Comparison of ENCODE assay signal across 25 cellular contexts in genomic region chr1:14743368-14743767, GRCh38.
A peak's percentile ranks its signal among the peaks of the same experiment; 100 is the strongest.
DNase-seq lines count a peak whose midpoint lies in the region; ATAC-seq, FAIRE-seq and TF ChIP-seq lines count a peak whose summit lies in the region.
"Had no signal": no experiment of that assay in that cellular context is flagged by ENCODE, and none has a peak within 500 bp of the region (broad histone marks: within the 10 kb centered on the region; RNA-seq: fewer than 3 reads in every experiment).

No MANE protein-coding gene starts in this region.

- H3K9ac ChIP-seq in IMR-90 (ENCODE audit: low read depth, low read length) (no peak overlapping the region), astrocyte (ENCODE audit: low read length) (no peak overlapping the region)

- no peak overlapping the region for H3K23ac ChIP-seq in IMR-90 (ENCODE audit: low read depth, low read length)

- no peak for TF ChIP-seq RAD21 in IMR-90 (IDR thresholded peaks at IDR 0.05; ENCODE audit: low read length)

- peak overlapping the region; percentile 40; the same call in 1 of the 3 replicates for H2BK15ac ChIP-seq in IMR-90 (ENCODE audit: low read depth, low read length)

- POLR2A ChIA-PET in IMR-90 (lab: Charles Lee; ENCODE audit: unreplicated experiment): no interaction called here

- in situ Hi-C loops in IMR-90 (cut with MboI; ENCODE audit: low sequenced_read_pairs): no loop called here

- peak overlapping the region; percentile 93 for H3K27ac Mint-ChIP-seq in astrocyte (ENCODE audit: unreplicated experiment)
- H3K27ac Mint-ChIP-seq: B cell; CD8-positive, alpha-beta T cell had no signal

- peaks cover 31% of the 10 kb centered on the region for H3K4me1 Mint-ChIP-seq in astrocyte (ENCODE audit: low read depth, unreplicated experiment)

- H2BK20ac ChIP-seq in IMR-90 (ENCODE audit: low read depth, low read length): peak overlapping the region; percentile 65

- no peak overlapping the region; a peak in 1 of 4 replicates for H4K8ac ChIP-seq in IMR-90 (ENCODE audit: low read depth in 2 of 2, low read length in 2 of 2)

- no peak for TF ChIP-seq POLR2A in IMR-90 (IDR thresholded peaks at IDR 0.05; ENCODE audit: low read depth, low read length)

- no CpG with 5 or more reads among the region's 6 CpGs for WGBS in IMR-90 (ENCODE audit: extremely low coverage in 2 of 2, insufficient read length in 1 of 2), 2 experiments

- intact Hi-C loops in IMR-90 (cut with micrococcal nuclease): loop anchor here (10.0 kb wide), 1 partner anchor 281 kb away; no protein-coding TSS in a partner anchor

- H2AFZ ChIP-seq in IMR-90 (replicated peaks; ENCODE audit: low read length, poor library complexity) (no peak overlapping the region), astrocyte (ENCODE audit: low read depth, low read length) (no peak overlapping the region)
- H2AFZ ChIP-seq: GM23338 had no signal

- H3K4ac ChIP-seq in IMR-90 (ENCODE audit: low read depth, low read length): peak overlapping the region; percentile 46; the same call in 1 of the 2 replicates

- H2AK5ac ChIP-seq in IMR-90 (ENCODE audit: low read depth, low read length): peak overlapping the region; percentile 28; the same call in 1 of the 2 replicates

- peaks cover 2% of the 10 kb centered on the region for H3K9me3 Mint-ChIP-seq in astrocyte (ENCODE audit: unreplicated experiment)
- H3K9me3 Mint-ChIP-seq: CD8-positive, alpha-beta T cell; GM23338 had no signal

- no peaks in the 10 kb centered on the region for H3K9me3 ChIP-seq in IMR-90 (ENCODE audit: control insufficient read depth, insufficient read depth, low read length)
- H3K9me3 ChIP-seq in astrocyte (ENCODE audit: insufficient read depth, low read depth, low read length): no peaks in the 10 kb centered on the region

- H3K4me3 ChIP-seq in IMR-90 (ENCODE audit: insufficient read depth, low read depth, low read length) (no peak overlapping the region), astrocyte (ENCODE audit: insufficient read depth, low read depth, low read length) (no peak overlapping the region)
- H3K4me3 ChIP-seq: GM23338 had no signal

- H3K36me3 ChIP-seq in IMR-90 (ENCODE audit: control insufficient read depth, insufficient read depth, low read length) (no peaks in the 10 kb centered on the region), astrocyte (ENCODE audit: insufficient read depth, low read length) (no peaks in the 10 kb centered on the region)

- H3K27ac ChIP-seq in IMR-90 (ENCODE audit: insufficient read depth, low read length): no peak overlapping the region
- no peak overlapping the region for H3K27ac ChIP-seq in astrocyte (ENCODE audit: low read depth, low read length)
- H3K27ac ChIP-seq: HL-60 had no signal

- H3K79me2 ChIP-seq in astrocyte (ENCODE audit: insufficient read depth, low read length): no peaks in the 10 kb centered on the region

- DNase-seq in IMR-90 (no peak), astrocyte (ENCODE audit: low read depth) (no peak), foreskin melanocyte (peak; percentile 55), GM19238 (ENCODE audit: insufficient read length, low spot score) (no peak), NCI-H1105 (lab: John Stamatoyannopoulos, UW) (no peak)
- DNase-seq in activated CD4-positive, alpha-beta T cell treated with anti-CD3 and anti-CD28 coated beads for 1 hour: no peak
- DNase-seq: CD8-positive, alpha-beta T cell; DMS 273 treated with DMSO at 0.1 percent for 48 hours; DMS79 treated with DMSO at 0.1 percent for 48 hours; GF-D8; HCEC 1CT; KBM-7; NCI-H1048; NCI-H1417 treated with DMSO at 0.1 percent for 48 hours; NCI-H1694 treated with DMSO at 0.1 percent for 48 hours; NCI-H2081; NCI-H2227 treated with DMSO at 0.1 percent for 48 hours; NCI-H526 treated with DMSO at 0.1 percent for 48 hours; RPMI8226; SHP77 had no signal

- H3K14ac ChIP-seq in IMR-90 (replicated peaks; ENCODE audit: low read depth, low read length): no peak overlapping the region

- no peak overlapping the region for H2AK9ac ChIP-seq in IMR-90 (replicated peaks; ENCODE audit: low read depth, low read length, poor library complexity)

- no peaks in the 10 kb centered on the region for H3K79me1 ChIP-seq in IMR-90 (ENCODE audit: low read depth in 1 of 2, low read length in 2 of 2)

- dilution Hi-C loops in IMR-90 (cut with HindIII; ENCODE audit: low sequenced_read_pairs, unreplicated experiment): no loop called here

- no peak for FAIRE-seq in astrocyte (lab: Jason Lieb, UNC)
- FAIRE-seq: HepG2 had no signal

- H2BK5ac ChIP-seq in IMR-90 (ENCODE audit: low read depth, low read length, poor library complexity, severe bottlenecking): no peak overlapping the region

- peaks cover 19% of the 10 kb centered on the region for H3K4me1 ChIP-seq in IMR-90 (ENCODE audit: control insufficient read depth, insufficient read depth, low read length)
- peaks cover 18% of the 10 kb centered on the region for H3K4me1 ChIP-seq in astrocyte (ENCODE audit: insufficient read depth, low read length)

- no peak overlapping the region for H3K18ac ChIP-seq in IMR-90 (ENCODE audit: low read depth, low read length)

- H3K4me2 ChIP-seq in IMR-90 (ENCODE audit: low read depth, low read length) (no peak overlapping the region), astrocyte (ENCODE audit: low read length) (no peak overlapping the region)
- H3K4me2 ChIP-seq: GM23338 had no signal

- H3K27me3 ChIP-seq in IMR-90 (ENCODE audit: control insufficient read depth, insufficient read depth, low read length) (no peaks in the 10 kb centered on the region), astrocyte (ENCODE audit: insufficient read depth, low read length) (peaks cover 6% of the 10 kb centered on the region)

- peak overlapping the region; percentile 45 for H4K5ac ChIP-seq in IMR-90 (ENCODE audit: low read depth, low read length)

- ATAC-seq in IMR-90 (ENCODE audit: low read depth) (no peak), HG03571 (IDR thresholded peaks at IDR 0.05; ENCODE audit: unreplicated experiment) (no peak)
- ATAC-seq: CD8-positive, alpha-beta T cell; HepG2 had no signal

- no peak overlapping the region for H3K56ac ChIP-seq in IMR-90 (ENCODE audit: extremely low read depth, insufficient read depth, low read length)

- no peaks in the 10 kb centered on the region for H3K36me3 Mint-ChIP-seq in astrocyte (ENCODE audit: low read depth, unreplicated experiment)
- H3K36me3 Mint-ChIP-seq: CD8-positive, alpha-beta T cell had no signal

- peak overlapping the region; percentile 38; the same call in 1 of the 2 replicates for H4K91ac ChIP-seq in IMR-90 (ENCODE audit: insufficient read depth, low read depth, low read length)

- peaks cover 4% of the 10 kb centered on the region for H3K27me3 Mint-ChIP-seq in astrocyte (ENCODE audit: low read depth, unreplicated experiment)

- TF ChIP-seq CTCF in IMR-90 (conservative IDR thresholded peaks at IDR 0.05; ENCODE audit: low read depth, low read length) (no peak), astrocyte (IDR thresholded peaks at IDR 0.05; ENCODE audit: insufficient read depth, low read depth, low read length) (no peak)

- H3K9me1 ChIP-seq in IMR-90 (ENCODE audit: insufficient read depth, low read length): peaks cover 8% of the 10 kb centered on the region

- H4K20me1 ChIP-seq in IMR-90 (ENCODE audit: insufficient read depth, low read length) (no peaks in the 10 kb centered on the region), astrocyte (ENCODE audit: insufficient read depth, low read length) (no peaks in the 10 kb centered on the region)

- no TSS peak for BruUV-seq in IMR-90 (replicated peaks; lab: Mats Ljungman, UMichigan)

- CTCF ChIA-PET in IMR-90 (lab: Yijun Ruan, JAX): no interaction called here

- peak overlapping the region; percentile 46; the same call in 1 of the 2 replicates for H2BK120ac ChIP-seq in IMR-90 (ENCODE audit: low read depth, low read length)

- H3K4me3 Mint-ChIP-seq in astrocyte (ENCODE audit: unreplicated experiment): no peak overlapping the region
- H3K4me3 Mint-ChIP-seq: B cell; CD8-positive, alpha-beta T cell; GM23338 had no signal

TF ChIP-seq in IMR-90, 13 proteins besides CTCF, POLR2A, EP300 and RAD21:
- TF ChIP-seq MAFK (IDR thresholded peaks at IDR 0.05; ENCODE audit: low read depth, low read length): no peak
- TF ChIP-seq NFE2L2 (IDR thresholded peaks at IDR 0.05; ENCODE audit: low read depth, low read length): no peak
- TF ChIP-seq USF2 (IDR thresholded peaks at IDR 0.05; ENCODE audit: low read depth, low read length): no peak
- TF ChIP-seq FOS (IDR thresholded peaks at IDR 0.05; ENCODE audit: low read depth, low read length): no peak
- TF ChIP-seq BHLHE40 (IDR thresholded peaks at IDR 0.05; ENCODE audit: low read depth, low read length): no peak
- TF ChIP-seq MXI1 (IDR thresholded peaks at IDR 0.05; ENCODE audit: borderline replicate concordance, low read depth, low read length): no peak
- no peak for TF ChIP-seq CEBPB (IDR thresholded peaks at IDR 0.05; ENCODE audit: low read depth, low read length)
- TF ChIP-seq ELK1 (IDR thresholded peaks at IDR 0.05; ENCODE audit: borderline replicate concordance, low read depth, low read length): no peak
- no peak for TF ChIP-seq SMC3 (IDR thresholded peaks at IDR 0.05; ENCODE audit: low read depth, low read length)
- no peak for TF ChIP-seq CHD1 (IDR thresholded peaks at IDR 0.05; ENCODE audit: low read depth, low read length)
- TF ChIP-seq MAZ (IDR thresholded peaks at IDR 0.05; ENCODE audit: borderline replicate concordance, low read depth, low read length): no peak
- TF ChIP-seq RCOR1 (IDR thresholded peaks at IDR 0.05; ENCODE audit: insufficient replicate concordance, low read length): no peak
- no peak for TF ChIP-seq RFX5 (IDR thresholded peaks at IDR 0.05; ENCODE audit: low read depth, low read length)
